In the genomic region with DNA sequence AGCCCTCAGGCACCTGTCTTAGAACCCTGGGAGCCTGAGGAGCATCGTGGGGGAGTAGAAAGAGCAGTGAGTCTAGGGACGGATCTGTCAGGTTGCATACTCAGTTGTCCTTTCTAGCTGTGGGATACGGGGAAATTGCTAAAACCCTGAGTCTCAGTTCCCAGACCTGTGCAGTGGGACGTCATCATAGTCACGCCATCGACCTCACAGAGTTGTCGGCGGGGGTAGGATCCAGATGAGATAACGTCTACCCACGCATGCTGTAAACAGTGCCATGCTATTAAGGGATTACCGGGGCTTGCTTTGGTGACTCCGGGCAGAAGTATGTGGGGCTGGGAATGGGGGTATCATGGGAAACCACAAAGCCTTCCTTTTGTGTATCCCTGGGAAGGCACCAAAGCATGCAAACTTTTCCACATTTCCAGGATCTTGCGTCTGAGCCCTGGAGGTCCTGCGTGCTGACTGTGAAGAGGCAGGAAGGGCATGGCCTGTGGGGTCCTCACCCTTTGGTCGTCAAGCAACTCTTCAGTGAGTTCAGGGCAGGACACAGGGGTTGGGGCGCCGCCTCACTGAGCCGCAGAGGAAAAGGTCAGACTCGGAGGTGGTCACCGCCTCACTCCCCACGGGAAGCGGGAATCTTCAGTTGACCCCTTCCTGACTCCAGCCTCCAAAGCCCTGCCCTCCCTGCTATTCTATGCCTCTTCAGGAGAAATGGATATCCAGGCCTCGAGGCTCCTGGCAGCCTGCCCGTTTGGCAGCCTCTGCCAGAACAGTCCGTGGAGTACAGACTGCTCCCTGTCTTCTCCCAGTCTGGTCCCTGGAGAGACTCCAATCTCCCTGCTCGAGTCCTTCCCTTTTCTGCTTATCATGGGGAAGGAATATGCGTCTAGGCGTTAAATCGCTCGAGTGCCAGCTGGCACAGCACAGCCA, we compare ENCODE assay signal across 9 cellular contexts.
DNase-seq lines count a peak whose midpoint lies in the region; ATAC-seq and TF ChIP-seq lines count a peak whose summit lies in the region.
"Had no signal": no experiment of that assay in that cellular context is flagged by ENCODE, and none has a peak within 500 bp of the region (broad histone marks: within the 10 kb centered on the region; RNA-seq: fewer than 3 reads in every experiment).

No MANE protein-coding gene starts in this region.

- peaks cover 16% of the 10 kb centered on the region for H3K4me1 Mint-ChIP-seq in dendritic cell treated with granulocyte-macrophage colony-stimulating factor and Interleukin-4, amounts not matched to agents 40 ng/mL and 50 ng/mL, for 4 days (ENCODE audit: low read depth)
- peaks cover 6% of the 10 kb centered on the region for H3K4me1 Mint-ChIP-seq in stimulated activated memory B cell treated with anti-CD40 and anti-IgM and Interleukin-4, amounts not matched to agents 10 μg/mL and 1 μg/mL and 100 μg/mL, for 72 hours

- intact Hi-C loops in dendritic cell treated with granulocyte-macrophage colony-stimulating factor and Interleukin-4, amounts not matched to agents 40 ng/mL and 50 ng/mL, for 4 days (cut with micrococcal nuclease), result loop anchor here (5.0 kb wide), 1 partner anchor 189 kb away; the partner anchor contains the start of gene KLF9

- WGBS in upper lobe of left lung, 2 donors, result 37 to 43% methylated on average over 30 of the region's 30 CpGs

- no peaks in the 10 kb centered on the region for H3K27me3 Mint-ChIP-seq in dendritic cell treated with granulocyte-macrophage colony-stimulating factor and Interleukin-4, amounts not matched to agents 40 ng/mL and 50 ng/mL, for 4 days
- no peaks in the 10 kb centered on the region for H3K27me3 Mint-ChIP-seq in stimulated activated memory B cell treated with anti-CD40 and anti-IgM and Interleukin-4, amounts not matched to agents 10 μg/mL and 1 μg/mL and 100 μg/mL, for 72 hours
- H3K27me3 Mint-ChIP-seq: activated naive CD4-positive, alpha-beta T cell treated with anti-CD3 and anti-CD28 coated beads, Interleukin-2, amount 50 U/mL, for 24 hours had no signal

- no peak overlapping the region for H3K4me3 ChIP-seq in upper lobe of left lung

- peak overlapping the region; percentile 59 for H3K27ac Mint-ChIP-seq in dendritic cell treated with granulocyte-macrophage colony-stimulating factor and Interleukin-4, amounts not matched to agents 40 ng/mL and 50 ng/mL, for 4 days
- no peak overlapping the region for H3K27ac Mint-ChIP-seq in stimulated activated memory B cell treated with anti-CD40 and anti-IgM and Interleukin-4, amounts not matched to agents 10 μg/mL and 1 μg/mL and 100 μg/mL, for 72 hours
- H3K27ac Mint-ChIP-seq: activated naive CD4-positive, alpha-beta T cell treated with anti-CD3 and anti-CD28 coated beads, Interleukin-2, amount 50 U/mL, for 24 hours had no signal

- no peaks in the 10 kb centered on the region for H3K27me3 ChIP-seq in upper lobe of left lung

- no peaks in the 10 kb centered on the region for H3K36me3 ChIP-seq in upper lobe of left lung

- TF ChIP-seq EP300 in upper lobe of left lung (IDR thresholded peaks at IDR 0.05), result peak; percentile 46 to 95 (median 75)

- peak; percentile 74 for DNase-seq in DMS153 (lab: John Stamatoyannopoulos, UW)
- peak; percentile 55 for DNase-seq in NCI-H510A (lab: John Stamatoyannopoulos, UW)
- peak; percentile 63 to 97 for DNase-seq in lung microvascular endothelial cell (ENCODE audit: low read depth in 2 of 2)
- DNase-seq in upper lobe of left lung, result peak; percentile 90 to 91
- DNase-seq in NCI-H1436 treated with DMSO at 0.1 percent for 48 hours (lab: John Stamatoyannopoulos, UW), result no peak

- no peaks in the 10 kb centered on the region for H3K9me3 Mint-ChIP-seq in dendritic cell treated with granulocyte-macrophage colony-stimulating factor and Interleukin-4, amounts not matched to agents 40 ng/mL and 50 ng/mL, for 4 days
- no peaks in the 10 kb centered on the region for H3K9me3 Mint-ChIP-seq in stimulated activated memory B cell treated with anti-CD40 and anti-IgM and Interleukin-4, amounts not matched to agents 10 μg/mL and 1 μg/mL and 100 μg/mL, for 72 hours
- H3K9me3 Mint-ChIP-seq: activated naive CD4-positive, alpha-beta T cell treated with anti-CD3 and anti-CD28 coated beads, Interleukin-2, amount 50 U/mL, for 24 hours had no signal

- TF ChIP-seq POLR2A in upper lobe of left lung (IDR thresholded peaks at IDR 0.05), result peak in 1 of 4 donors; percentile 0

- H3K27ac ChIP-seq in upper lobe of left lung, result peak overlapping the region; percentile 83 to 86 (median 84)

- TF ChIP-seq CTCF in upper lobe of left lung (IDR thresholded peaks at IDR 0.05), result no peak

- no peak overlapping the region for H3K4me3 Mint-ChIP-seq in dendritic cell treated with granulocyte-macrophage colony-stimulating factor and Interleukin-4, amounts not matched to agents 40 ng/mL and 50 ng/mL, for 4 days
- no peak overlapping the region for H3K4me3 Mint-ChIP-seq in stimulated activated memory B cell treated with anti-CD40 and anti-IgM and Interleukin-4, amounts not matched to agents 10 μg/mL and 1 μg/mL and 100 μg/mL, for 72 hours
- H3K4me3 Mint-ChIP-seq: activated naive CD4-positive, alpha-beta T cell treated with anti-CD3 and anti-CD28 coated beads, Interleukin-2, amount 50 U/mL, for 24 hours had no signal

- ATAC-seq in upper lobe of left lung (ENCODE audit: low FRiP score in 2 of 2) (peak; percentile 85), GM18502 (IDR thresholded peaks at IDR 0.05; ENCODE audit: poor library complexity, unreplicated experiment) (no peak)
- ATAC-seq in stimulated activated memory B cell treated with anti-CD40 and anti-IgM and Interleukin-4, amounts not matched to agents 10 μg/mL and 1 μg/mL and 100 μg/mL, for 72 hours, result no peak

- H3K36me3 Mint-ChIP-seq in dendritic cell treated with granulocyte-macrophage colony-stimulating factor and Interleukin-4, amounts not matched to agents 40 ng/mL and 50 ng/mL, for 4 days (ENCODE audit: low read depth), result no peaks in the 10 kb centered on the region
- no peaks in the 10 kb centered on the region for H3K36me3 Mint-ChIP-seq in stimulated activated memory B cell treated with anti-CD40 and anti-IgM and Interleukin-4, amounts not matched to agents 10 μg/mL and 1 μg/mL and 100 μg/mL, for 72 hours
- H3K36me3 Mint-ChIP-seq: activated naive CD4-positive, alpha-beta T cell treated with anti-CD3 and anti-CD28 coated beads, Interleukin-2, amount 50 U/mL, for 24 hours had no signal

- no peaks in the 10 kb centered on the region for H3K9me3 ChIP-seq in upper lobe of left lung

- peaks cover 12 to 26% (median 23%) of the 10 kb centered on the region in 4 donors for H3K4me1 ChIP-seq in upper lobe of left lung

Comparison
In these comparisons a context has a peak if more than half of its experiments do, and no peak if none do; other contexts are left out.
1. ATAC-seq: peak in upper lobe of left lung (2 of 2); none in stimulated activated memory B cell treated with anti-CD40 and anti-IgM and Interleukin-4, amounts not matched to agents 10 μg/mL and 1 μg/mL and 100 μg/mL, for 72 hours (single experiment) and GM18502 (single experiment).